ENCODE assay signal across 8 cellular contexts in the genomic region with DNA sequence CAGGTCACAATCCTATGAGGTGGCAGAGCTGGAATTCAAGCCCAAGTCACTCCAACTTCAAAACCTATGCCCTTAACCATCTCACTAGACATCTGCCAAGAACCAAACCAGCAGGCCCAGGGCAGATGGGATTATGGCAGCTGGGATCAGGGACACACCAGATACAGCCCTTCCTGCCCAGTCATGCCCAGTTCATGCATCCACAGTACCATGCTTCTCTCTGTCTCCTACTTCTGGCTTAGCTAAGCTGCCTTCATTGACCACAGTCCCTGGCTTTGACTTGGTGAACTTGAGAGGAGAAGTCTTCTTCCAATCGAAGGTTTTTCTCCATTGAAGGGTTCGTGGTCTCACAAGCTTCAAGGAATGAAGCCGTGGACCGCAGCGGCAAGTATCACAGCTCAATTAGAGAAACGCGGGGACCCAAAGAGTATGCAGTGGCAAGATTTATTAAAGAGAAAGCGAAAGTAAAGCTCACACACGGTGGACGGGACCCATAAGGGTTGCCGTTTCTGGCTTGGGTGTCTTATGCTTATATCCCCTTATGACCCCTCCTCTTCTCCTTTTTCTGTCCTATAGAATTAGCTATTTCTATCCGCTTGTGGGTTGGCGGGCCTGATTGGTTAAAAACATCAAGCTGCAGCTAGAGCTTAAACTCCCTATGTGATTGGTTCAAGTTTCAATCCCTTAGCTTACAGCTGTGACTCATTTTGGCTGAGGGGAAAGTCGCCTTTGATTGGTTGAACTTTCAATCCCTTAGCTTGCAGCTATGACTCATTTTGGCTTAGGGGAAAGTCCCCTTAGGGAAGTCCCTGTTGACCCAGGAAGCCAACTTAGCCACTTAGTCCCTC.
DNase-seq lines count a peak whose midpoint lies in the region; ATAC-seq lines count a peak whose summit lies in the region.

No MANE protein-coding gene starts in this region.

- ATAC-seq in GM19395 (IDR thresholded peaks at IDR 0.05; ENCODE audit: unreplicated experiment) (peak; percentile 79), HG03354 (IDR thresholded peaks at IDR 0.05; ENCODE audit: poor library complexity, severe bottlenecking, unreplicated experiment) (peak; percentile 70), left ventricle myocardium superior (no peak)

- H3K27ac ChIP-seq in CD8-positive, alpha-beta memory T cell (ENCODE audit: low read depth, low read length), result peak overlapping the region; percentile 39

- H3K36me3 Mint-ChIP-seq in CD8-positive, alpha-beta memory T cell, result no peaks in the 10 kb centered on the region

- peaks cover 4% of the 10 kb centered on the region for H3K27me3 ChIP-seq in CD8-positive, alpha-beta memory T cell (ENCODE audit: insufficient read depth, low read length, poor library complexity, severe bottlenecking)

- peak in 3 of 5 donors; percentile 15 to 51 (median 18) for DNase-seq in CD8-positive, alpha-beta memory T cell
- DNase-seq in RPMI8226, result peak; percentile 11
- DNase-seq in fibroblast of the conjunctiva (ENCODE audit: low read depth), result peak; percentile 9
- no peak for DNase-seq in posterior vena cava (ENCODE audit: low spot score)
- DNase-seq in left ventricle myocardium superior, result no peak
- DNase-seq in inferior parietal cortex (ENCODE audit: extremely low spot score), result no peak

- H3K4me3 Mint-ChIP-seq in CD8-positive, alpha-beta memory T cell, result peak overlapping the region; percentile 42 to 69 (median 60)

- intact Hi-C loops in posterior vena cava (cut with DNase I) (no loop called here), left ventricle myocardium superior (cut with micrococcal nuclease) (no loop called here)

- H3K4me1 ChIP-seq in CD8-positive, alpha-beta memory T cell (ENCODE audit: insufficient read depth, low read length), result no peaks in the 10 kb centered on the region

- peaks cover 14 to 26% (median 22%) of the 10 kb centered on the region in 3 donors for H3K4me1 Mint-ChIP-seq in CD8-positive, alpha-beta memory T cell

- CTCF ChIA-PET in CD8-positive, alpha-beta memory T cell (lab: Charles Lee), result no interaction called here

- H3K27me3 Mint-ChIP-seq in CD8-positive, alpha-beta memory T cell, result peaks cover 8 to 20% of the 10 kb centered on the region in 2 donors

- no peaks in the 10 kb centered on the region for H3K9me3 Mint-ChIP-seq in CD8-positive, alpha-beta memory T cell

- H3K9me3 ChIP-seq in CD8-positive, alpha-beta memory T cell (ENCODE audit: low read length), result no peaks in the 10 kb centered on the region

- POLR2A ChIA-PET in CD8-positive, alpha-beta memory T cell (lab: Charles Lee), result no interaction called here

- H3K27ac Mint-ChIP-seq in CD8-positive, alpha-beta memory T cell, result peak overlapping the region in 6 of 8 donors; percentile 20 to 85 (median 50)

- no peak overlapping the region for H3K4me3 ChIP-seq in CD8-positive, alpha-beta memory T cell (ENCODE audit: low read length)

- no peaks in the 10 kb centered on the region for H3K36me3 ChIP-seq in CD8-positive, alpha-beta memory T cell (ENCODE audit: insufficient read depth, low read length)

Comparison
In these comparisons a context has a peak if more than half of its experiments do, and no peak if none do; other contexts are left out.
1. DNase-seq: peak in CD8-positive, alpha-beta memory T cell (3 of 5), RPMI8226 (single experiment) and fibroblast of the conjunctiva (single experiment); none in posterior vena cava (single experiment), left ventricle myocardium superior (single experiment) and inferior parietal cortex (single experiment).